13 cellular contexts compared by ENCODE assay signal in genomic region chr1:218480691-218481099, GRCh38.
DNase-seq lines count a peak whose midpoint lies in the region; ATAC-seq and TF ChIP-seq lines count a peak whose summit lies in the region.
"Had no signal": no experiment of that assay in that cellular context is flagged by ENCODE, and none has a peak within 500 bp of the region (broad histone marks: within the 10 kb centered on the region; RNA-seq: fewer than 3 reads in every experiment).

No MANE protein-coding gene starts in this region.

- H3K9me3 ChIP-seq in skeletal muscle tissue (ENCODE audit: control insufficient read depth in 3 of 3, low read length in 3 of 3), result no peaks in the 10 kb centered on the region

- H3K36me3 Mint-ChIP-seq in HFFc6 (ENCODE audit: low read depth), result peaks cover 5% of the 10 kb centered on the region; the same call in 1 of the 2 replicates
- H3K36me3 Mint-ChIP-seq: activated CD8-positive, alpha-beta memory T cell treated with anti-CD3 and anti-CD28 coated beads, Interleukin-2, amount 10 ng/mL, durations not matched to agents 7 days and 5 days; brain had no signal

- TF ChIP-seq CTCF in HFFc6 (IDR thresholded peaks at IDR 0.05) (no peak), brain microvascular endothelial cell (IDR thresholded peaks at IDR 0.05; ENCODE audit: low read depth, low read length, missing control alignments) (no peak)

- H3K4me3 ChIP-seq in brain microvascular endothelial cell (ENCODE audit: low read depth, low read length) (no peak overlapping the region), skeletal muscle tissue (ENCODE audit: low read length in 3 of 3) (no peak overlapping the region)

- in situ Hi-C loops in brain microvascular endothelial cell (cut with HindIII; ENCODE audit: low pct_ligation_motif_present, low sequenced_read_pairs), result no loop called here

- no peak overlapping the region for H3K9ac ChIP-seq in skeletal muscle tissue (ENCODE audit: low read depth in 1 of 3, low read length in 3 of 3)

- no peaks in the 10 kb centered on the region for H3K27me3 ChIP-seq in brain microvascular endothelial cell (replicated peaks)
- H3K27me3 ChIP-seq in skeletal muscle tissue (ENCODE audit: control insufficient read depth in 3 of 3, insufficient read depth in 3 of 3, low read length in 3 of 3), result no peaks in the 10 kb centered on the region

- peak overlapping the region; percentile 47 for H3K4me3 Mint-ChIP-seq in HFFc6
- H3K4me3 Mint-ChIP-seq: activated CD8-positive, alpha-beta memory T cell treated with anti-CD3 and anti-CD28 coated beads, Interleukin-2, amount 10 ng/mL, durations not matched to agents 7 days and 5 days; brain had no signal

- peak overlapping the region; percentile 93 for H3K27ac Mint-ChIP-seq in HFFc6
- H3K27ac Mint-ChIP-seq: activated CD8-positive, alpha-beta memory T cell treated with anti-CD3 and anti-CD28 coated beads, Interleukin-2, amount 10 ng/mL, durations not matched to agents 7 days and 5 days had no signal

- H3K4me1 ChIP-seq in skeletal muscle tissue (ENCODE audit: control insufficient read depth in 3 of 3, insufficient read depth in 3 of 3, low read length in 3 of 3), result peaks cover 13 to 16% (median 13%) of the 10 kb centered on the region in 3 donors

- DNase-seq in HFFc6 (peak; percentile 89), brain microvascular endothelial cell (no peak), hepatic stellate cell (ENCODE audit: low spot score) (peak; percentile 9), NCI-H510A (lab: John Stamatoyannopoulos, UW) (no peak), NCI-H2081 treated with DMSO at 0.1 percent for 48 hours (lab: John Stamatoyannopoulos, UW) (no peak)
- DNase-seq in stimulated activated CD4-positive, alpha-beta T cell treated with anti-CD3 and anti-CD28 coated beads, Interleukin-4, amount 100 ng/mL, for 4 hours, result no peak
- DNase-seq: activated CD8-positive, alpha-beta memory T cell treated with anti-CD3 and anti-CD28 coated beads, Interleukin-2, amount 10 ng/mL, durations not matched to agents 7 days and 5 days; DND-41; NCI-H2081 had no signal

- no peaks in the 10 kb centered on the region for H3K9me3 Mint-ChIP-seq in HFFc6

- no peak for ATAC-seq in HG03432 (IDR thresholded peaks at IDR 0.05; ENCODE audit: unreplicated experiment)
- ATAC-seq: activated CD8-positive, alpha-beta memory T cell treated with anti-CD3 and anti-CD28 coated beads, Interleukin-2, amount 10 ng/mL, durations not matched to agents 7 days and 5 days; HCT116 had no signal

- peaks cover 70% of the 10 kb centered on the region for H3K4me1 Mint-ChIP-seq in HFFc6 (ENCODE audit: low read depth)
- H3K4me1 Mint-ChIP-seq: activated CD8-positive, alpha-beta memory T cell treated with anti-CD3 and anti-CD28 coated beads, Interleukin-2, amount 10 ng/mL, durations not matched to agents 7 days and 5 days had no signal

- peak overlapping the region; percentile 99 for H3K27ac ChIP-seq in brain microvascular endothelial cell
- H3K27ac ChIP-seq in skeletal muscle tissue (ENCODE audit: low read depth, low read length), result peak overlapping the region; percentile 61

- H3K36me3 ChIP-seq in brain microvascular endothelial cell (replicated peaks) (no peaks in the 10 kb centered on the region), skeletal muscle tissue (ENCODE audit: control insufficient read depth in 3 of 3, insufficient read depth in 3 of 3, low read length in 3 of 3) (no peaks in the 10 kb centered on the region)

- H3K27me3 Mint-ChIP-seq in HFFc6 (ENCODE audit: insufficient read depth), result no peaks in the 10 kb centered on the region; the same call in 1 of the 2 replicates
- H3K27me3 Mint-ChIP-seq: brain had no signal

Comparison
In these comparisons a context has a peak if more than half of its experiments do, and no peak if none do; other contexts are left out.
1. DNase-seq: peak in HFFc6 (single experiment) and hepatic stellate cell (single experiment); none in brain microvascular endothelial cell (single experiment), NCI-H510A (single experiment), NCI-H2081 treated with DMSO at 0.1 percent for 48 hours (single experiment) and stimulated activated CD4-positive, alpha-beta T cell treated with anti-CD3 and anti-CD28 coated beads, Interleukin-4, amount 100 ng/mL, for 4 hours (0 of 2).